In genomic region chr15:100007609-100008008, GRCh38 we compare ENCODE assay signal across 14 cellular contexts.
DNase-seq lines count a peak whose midpoint lies in the region; ATAC-seq, FAIRE-seq and TF ChIP-seq lines count a peak whose summit lies in the region.
"Had no signal": no experiment of that assay in that cellular context is flagged by ENCODE, and none has a peak within 500 bp of the region (broad histone marks: within the 10 kb centered on the region; RNA-seq: fewer than 3 reads in every experiment).

No MANE protein-coding gene starts in this region.

- H2BK12ac ChIP-seq in H9 (ENCODE audit: insufficient read length, low read depth, low read length): no peak overlapping the region

- H3K4me1 ChIP-seq in H9 (ENCODE audit: insufficient read depth, low read length) (no peaks in the 10 kb centered on the region), neural progenitor cell (no peaks in the 10 kb centered on the region)
- H3K4me1 ChIP-seq: BLaER1 treated with 17β-estradiol and CSF1 and Interleukin-3, amounts not matched to agents 10 nM and 100 nM had no signal

- no peaks in the 10 kb centered on the region for H3K23me2 ChIP-seq in H9 (ENCODE audit: insufficient read length, low read depth, low read length, poor library complexity, severe bottlenecking)

- H3K27me3 Mint-ChIP-seq in H9 (ENCODE audit: low read depth) (peaks cover 9% of the 10 kb centered on the region), neural progenitor cell (ENCODE audit: insufficient read depth, low read depth) (peaks cover 7% of the 10 kb centered on the region)
- no peaks in the 10 kb centered on the region for H3K27me3 Mint-ChIP-seq in activated T-helper 17 cell treated with anti-CD3 and anti-CD28 coated beads, Interleukin-2, amount 50 U/mL, for 72 hours
- peaks cover 17% of the 10 kb centered on the region for H3K27me3 Mint-ChIP-seq in stimulated activated memory B cell treated with anti-CD40 and anti-IgM and Interleukin-4, amounts not matched to agents 10 μg/mL and 1 μg/mL and 100 μg/mL, for 72 hours
- H3K27me3 Mint-ChIP-seq: B cell had no signal

- H4K20me1 ChIP-seq in H9 (ENCODE audit: control insufficient read depth, insufficient read depth, insufficient read length) (no peaks in the 10 kb centered on the region), neural progenitor cell (ENCODE audit: low read depth) (no peaks in the 10 kb centered on the region)
- H4K20me1 ChIP-seq: BLaER1 treated with 17β-estradiol and CSF1 and Interleukin-3, amounts not matched to agents 10 nM and 100 nM had no signal

- no peak overlapping the region for H2BK20ac ChIP-seq in H9 (ENCODE audit: low read depth, low read length, poor library complexity, severe bottlenecking)

- H2BK15ac ChIP-seq in H9 (ENCODE audit: low read depth, low read length): no peak overlapping the region

- H4K91ac ChIP-seq in H9 (ENCODE audit: insufficient read length, low read depth, low read length): no peak overlapping the region

- H3K27ac Mint-ChIP-seq in H9 (peak overlapping the region in 2 of 3 experiments; percentile 14 to 44; a peak in 1 of 7 replicates), neural progenitor cell (peak overlapping the region; percentile 63)
- peak overlapping the region; percentile 28 for H3K27ac Mint-ChIP-seq in activated T-helper 17 cell treated with anti-CD3 and anti-CD28 coated beads, Interleukin-2, amount 50 U/mL, for 72 hours
- H3K27ac Mint-ChIP-seq in stimulated activated memory B cell treated with anti-CD40 and anti-IgM and Interleukin-4, amounts not matched to agents 10 μg/mL and 1 μg/mL and 100 μg/mL, for 72 hours: no peak overlapping the region
- H3K27ac Mint-ChIP-seq: B cell; CD8-positive, alpha-beta T cell had no signal

- H3K14ac ChIP-seq in H9 (ENCODE audit: insufficient read depth, low read length): no peak overlapping the region

- TF ChIP-seq CTCF in H9 (conservative IDR thresholded peaks at IDR 0.05) (no peak), neural progenitor cell (IDR thresholded peaks at IDR 0.05) (no peak)

- H3K27ac ChIP-seq in H9 (ENCODE audit: insufficient read length, low read depth, low read length) (no peak overlapping the region), neural progenitor cell (no peak overlapping the region)
- H3K27ac ChIP-seq: BLaER1 treated with 17β-estradiol and CSF1 and Interleukin-3, amounts not matched to agents 10 nM and 100 nM had no signal

- no peaks in the 10 kb centered on the region for H3K79me1 ChIP-seq in H9 (ENCODE audit: insufficient read depth, low read depth, low read length, poor library complexity, severe bottlenecking)

- no peak overlapping the region for H2AK5ac ChIP-seq in H9 (ENCODE audit: insufficient read length, low read length)

- H3K36me3 ChIP-seq in neural progenitor cell: no peaks in the 10 kb centered on the region
- H3K36me3 ChIP-seq: BLaER1 treated with 17β-estradiol and CSF1 and Interleukin-3, amounts not matched to agents 10 nM and 100 nM had no signal

- WGBS in H9 (ENCODE audit: extremely low coverage, insufficient read length, low lambda C conversion rate): no CpG with 5 or more reads among the region's 10 CpGs

- DNase-seq in H9: no peak
- DNase-seq in neural progenitor cell (ENCODE audit: low spot score): no peak
- DNase-seq in RCC 7860 (ENCODE audit: low spot score): no peak
- DNase-seq: Calu3; CD8-positive, alpha-beta T cell; DMS79 treated with DMSO at 0.1 percent for 48 hours; GF-D8; GOT3; H7 had no signal

- H3K23ac ChIP-seq in H9 (ENCODE audit: insufficient read length, low read depth, low read length): no peak overlapping the region

- H3K9me3 ChIP-seq in H9 (ENCODE audit: control insufficient read depth, low read depth, low read length): no peaks in the 10 kb centered on the region
- H3K9me3 ChIP-seq in neural progenitor cell (ENCODE audit: low read depth): no peaks in the 10 kb centered on the region
- H3K9me3 ChIP-seq: BLaER1 treated with 17β-estradiol and CSF1 and Interleukin-3, amounts not matched to agents 10 nM and 100 nM had no signal

- H3K4me2 ChIP-seq in H9 (ENCODE audit: insufficient read depth, insufficient read length, low read length) (no peak overlapping the region), neural progenitor cell (no peak overlapping the region)
- H3K4me2 ChIP-seq: BLaER1 treated with 17β-estradiol and CSF1 and Interleukin-3, amounts not matched to agents 10 nM and 100 nM had no signal

- H2AFZ ChIP-seq in H9 (ENCODE audit: low read length) (no peak overlapping the region), neural progenitor cell (replicated peaks) (no peak overlapping the region)

- FAIRE-seq in RCC 7860 (lab: Jason Lieb, UNC): no peak

- H3K27me3 ChIP-seq in H9 (ENCODE audit: insufficient read depth, low read length) (no peaks in the 10 kb centered on the region), neural progenitor cell (no peaks in the 10 kb centered on the region)
- H3K27me3 ChIP-seq: BLaER1 treated with 17β-estradiol and CSF1 and Interleukin-3, amounts not matched to agents 10 nM and 100 nM had no signal

- H4K5ac ChIP-seq in H9 (ENCODE audit: insufficient read length, low read depth, low read length): no peak overlapping the region

- no peaks in the 10 kb centered on the region for H3F3A ChIP-seq in neural progenitor cell (ENCODE audit: low read depth)

- no peaks in the 10 kb centered on the region for H3K36me3 Mint-ChIP-seq in H9 (ENCODE audit: insufficient read depth in 1 of 3, low read depth in 3 of 3)
- H3K36me3 Mint-ChIP-seq in activated T-helper 17 cell treated with anti-CD3 and anti-CD28 coated beads, Interleukin-2, amount 50 U/mL, for 72 hours (ENCODE audit: low read depth): no peaks in the 10 kb centered on the region
- no peaks in the 10 kb centered on the region for H3K36me3 Mint-ChIP-seq in neural progenitor cell
- no peaks in the 10 kb centered on the region for H3K36me3 Mint-ChIP-seq in stimulated activated memory B cell treated with anti-CD40 and anti-IgM and Interleukin-4, amounts not matched to agents 10 μg/mL and 1 μg/mL and 100 μg/mL, for 72 hours

- no peak for ATAC-seq in activated T-helper 17 cell treated with anti-CD3 and anti-CD28 coated beads, Interleukin-2, amount 50 U/mL, for 72 hours (replicated peaks)
- ATAC-seq in stimulated activated memory B cell treated with anti-CD40 and anti-IgM and Interleukin-4, amounts not matched to agents 10 μg/mL and 1 μg/mL and 100 μg/mL, for 72 hours: peak; percentile 5
- ATAC-seq in HG02840 (IDR thresholded peaks at IDR 0.05; ENCODE audit: low FRiP score, unreplicated experiment): no peak
- ATAC-seq: CD8-positive, alpha-beta T cell had no signal

- H3K4me1 Mint-ChIP-seq in H9 (peaks cover 4 to 6% of the 10 kb centered on the region in 2 experiments), neural progenitor cell (peaks cover 4% of the 10 kb centered on the region)
- H3K4me1 Mint-ChIP-seq in activated T-helper 17 cell treated with anti-CD3 and anti-CD28 coated beads, Interleukin-2, amount 50 U/mL, for 72 hours: no peaks in the 10 kb centered on the region
- H3K4me1 Mint-ChIP-seq in stimulated activated memory B cell treated with anti-CD40 and anti-IgM and Interleukin-4, amounts not matched to agents 10 μg/mL and 1 μg/mL and 100 μg/mL, for 72 hours: no peaks in the 10 kb centered on the region
- H3K4me1 Mint-ChIP-seq: B cell had no signal

- no peak overlapping the region for H3K18ac ChIP-seq in H9 (ENCODE audit: insufficient read length, low read depth, low read length)

- H3K4me3 Mint-ChIP-seq in H9: no peak overlapping the region
- H3K4me3 Mint-ChIP-seq in activated T-helper 17 cell treated with anti-CD3 and anti-CD28 coated beads, Interleukin-2, amount 50 U/mL, for 72 hours: no peak overlapping the region
- no peak overlapping the region for H3K4me3 Mint-ChIP-seq in neural progenitor cell
- no peak overlapping the region for H3K4me3 Mint-ChIP-seq in stimulated activated memory B cell treated with anti-CD40 and anti-IgM and Interleukin-4, amounts not matched to agents 10 μg/mL and 1 μg/mL and 100 μg/mL, for 72 hours
- H3K4me3 Mint-ChIP-seq: B cell; CD8-positive, alpha-beta T cell had no signal

- no peak overlapping the region for H3K4ac ChIP-seq in H9 (ENCODE audit: low read depth, low read length)

- no peak overlapping the region for H3K56ac ChIP-seq in H9 (ENCODE audit: insufficient read length, low read depth, low read length)

- H3K9me3 Mint-ChIP-seq in H9 (no peaks in the 10 kb centered on the region; a peak in 1 of 5 replicates), neural progenitor cell (no peaks in the 10 kb centered on the region)
- H3K9me3 Mint-ChIP-seq in activated T-helper 17 cell treated with anti-CD3 and anti-CD28 coated beads, Interleukin-2, amount 50 U/mL, for 72 hours: no peaks in the 10 kb centered on the region
- H3K9me3 Mint-ChIP-seq in stimulated activated memory B cell treated with anti-CD40 and anti-IgM and Interleukin-4, amounts not matched to agents 10 μg/mL and 1 μg/mL and 100 μg/mL, for 72 hours: peaks cover 3% of the 10 kb centered on the region

- no peak overlapping the region for H4K8ac ChIP-seq in H9 (replicated peaks; ENCODE audit: insufficient read length, low read depth, low read length)

- H3K4me3 ChIP-seq in neural progenitor cell: no peak overlapping the region
- H3K4me3 ChIP-seq: BLaER1 treated with 17β-estradiol and CSF1 and Interleukin-3, amounts not matched to agents 10 nM and 100 nM had no signal

- H3T11ph ChIP-seq in H9 (ENCODE audit: low read length): no peak overlapping the region

- H3K79me2 ChIP-seq in H9 (ENCODE audit: insufficient read depth, low read length) (no peaks in the 10 kb centered on the region), neural progenitor cell (ENCODE audit: low read depth) (no peaks in the 10 kb centered on the region)

- H3K9ac ChIP-seq in H9 (ENCODE audit: extremely low read depth, insufficient read length, low read length) (no peak overlapping the region), neural progenitor cell (no peak overlapping the region)
- H3K9ac ChIP-seq: BLaER1 treated with 17β-estradiol and CSF1 and Interleukin-3, amounts not matched to agents 10 nM and 100 nM had no signal

- no peak overlapping the region for H2BK120ac ChIP-seq in H9 (ENCODE audit: low read depth, low read length, poor library complexity, severe bottlenecking)

- H2BK5ac ChIP-seq in H9 (ENCODE audit: insufficient read length, low read length): no peak overlapping the region
